In the genomic region with DNA sequence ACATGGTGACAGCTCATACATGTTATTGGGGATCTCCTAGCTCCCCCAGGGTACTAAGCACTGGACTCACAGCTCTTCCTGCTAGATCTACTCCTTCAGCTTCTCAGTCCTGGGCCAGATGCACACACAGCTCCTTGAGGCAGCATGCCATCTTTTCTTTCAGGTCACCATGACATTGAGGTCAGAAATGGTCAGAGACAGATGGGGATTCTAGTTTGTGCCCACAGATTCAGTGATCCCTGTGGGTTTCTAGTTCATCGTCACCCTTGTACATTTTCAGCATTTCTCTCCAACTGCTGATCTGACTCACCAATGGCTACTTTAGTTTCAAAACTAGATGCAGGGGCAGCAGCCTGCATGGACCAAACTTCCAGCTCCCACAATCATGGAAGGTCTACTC, we compare ENCODE assay signal across 1 cellular context.
TF ChIP-seq lines count a peak whose summit lies in the region.

No MANE protein-coding gene starts in this region.

TF ChIP-seq in GM12878, 131 proteins besides CTCF, POLR2A, EP300 and RAD21 (continued from another document):
- TF ChIP-seq, protein P1, sequence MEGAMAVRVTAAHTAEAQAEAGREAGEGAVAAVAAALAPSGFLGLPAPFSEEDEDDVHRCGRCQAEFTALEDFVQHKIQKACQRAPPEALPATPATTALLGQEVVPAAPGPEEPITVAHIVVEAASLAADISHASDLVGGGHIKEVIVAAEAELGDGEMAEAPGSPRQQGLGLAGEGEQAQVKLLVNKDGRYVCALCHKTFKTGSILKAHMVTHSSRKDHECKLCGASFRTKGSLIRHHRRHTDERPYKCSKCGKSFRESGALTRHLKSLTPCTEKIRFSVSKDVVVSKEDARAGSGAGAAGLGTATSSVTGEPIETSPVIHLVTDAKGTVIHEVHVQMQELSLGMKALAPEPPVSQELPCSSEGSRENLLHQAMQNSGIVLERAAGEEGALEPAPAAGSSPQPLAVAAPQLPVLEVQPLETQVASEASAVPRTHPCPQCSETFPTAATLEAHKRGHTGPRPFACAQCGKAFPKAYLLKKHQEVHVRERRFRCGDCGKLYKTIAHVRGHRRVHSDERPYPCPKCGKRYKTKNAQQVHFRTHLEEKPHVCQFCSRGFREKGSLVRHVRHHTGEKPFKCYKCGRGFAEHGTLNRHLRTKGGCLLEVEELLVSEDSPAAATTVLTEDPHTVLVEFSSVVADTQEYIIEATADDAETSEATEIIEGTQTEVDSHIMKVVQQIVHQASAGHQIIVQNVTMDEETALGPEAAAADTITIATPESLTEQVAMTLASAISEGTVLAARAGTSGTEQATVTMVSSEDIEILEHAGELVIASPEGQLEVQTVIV (IDR thresholded peaks at IDR 0.05; ENCODE audit: borderline replicate concordance, partially characterized antibody): no peak
- TF ChIP-seq CBX5 (IDR thresholded peaks at IDR 0.05; ENCODE audit: low read depth) (no peak), ATF7 (IDR thresholded peaks at IDR 0.05; ENCODE audit: low read depth) (no peak), RUNX3 (IDR thresholded peaks at IDR 0.05; ENCODE audit: low read length) (no peak), RELA (IDR thresholded peaks at IDR 0.05; ENCODE audit: borderline replicate concordance, partially characterized antibody) (no peak), IKZF2 (IDR thresholded peaks at IDR 0.05) (no peak), ZNF384 (IDR thresholded peaks at IDR 0.05; ENCODE audit: borderline replicate concordance, low read depth, low read length) (no peak), EED (IDR thresholded peaks at IDR 0.05; ENCODE audit: low read depth) (no peak), SIX5 (IDR thresholded peaks at IDR 0.05; ENCODE audit: low read depth, low read length, severe bottlenecking) (no peak), SUPT20H (IDR thresholded peaks at IDR 0.05; ENCODE audit: borderline replicate concordance, control insufficient read depth, low read depth, low read length) (no peak), TCF12 (IDR thresholded peaks at IDR 0.05; ENCODE audit: low read depth, low read length) (no peak), TBL1XR1 (IDR thresholded peaks at IDR 0.05; ENCODE audit: low read depth, low read length) (no peak)
- TF ChIP-seq, protein P2, sequence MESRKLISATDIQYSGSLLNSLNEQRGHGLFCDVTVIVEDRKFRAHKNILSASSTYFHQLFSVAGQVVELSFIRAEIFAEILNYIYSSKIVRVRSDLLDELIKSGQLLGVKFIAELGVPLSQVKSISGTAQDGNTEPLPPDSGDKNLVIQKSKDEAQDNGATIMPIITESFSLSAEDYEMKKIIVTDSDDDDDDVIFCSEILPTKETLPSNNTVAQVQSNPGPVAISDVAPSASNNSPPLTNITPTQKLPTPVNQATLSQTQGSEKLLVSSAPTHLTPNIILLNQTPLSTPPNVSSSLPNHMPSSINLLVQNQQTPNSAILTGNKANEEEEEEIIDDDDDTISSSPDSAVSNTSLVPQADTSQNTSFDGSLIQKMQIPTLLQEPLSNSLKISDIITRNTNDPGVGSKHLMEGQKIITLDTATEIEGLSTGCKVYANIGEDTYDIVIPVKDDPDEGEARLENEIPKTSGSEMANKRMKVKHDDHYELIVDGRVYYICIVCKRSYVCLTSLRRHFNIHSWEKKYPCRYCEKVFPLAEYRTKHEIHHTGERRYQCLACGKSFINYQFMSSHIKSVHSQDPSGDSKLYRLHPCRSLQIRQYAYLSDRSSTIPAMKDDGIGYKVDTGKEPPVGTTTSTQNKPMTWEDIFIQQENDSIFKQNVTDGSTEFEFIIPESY (IDR thresholded peaks at IDR 0.05): no peak
